15 cellular contexts compared by ENCODE assay signal in genomic region chr17:35171834-35172233, GRCh38. TPM values are rescaled to one million over a fixed set of nuclear protein-coding genes. Genes with fewer than 3 reads are reported as not detected.
DNase-seq lines count a peak whose midpoint lies in the region; ATAC-seq and TF ChIP-seq lines count a peak whose summit lies in the region.
"Had no signal": no experiment of that assay in that cellular context is flagged by ENCODE, and none has a peak within 500 bp of the region (broad histone marks: within the 10 kb centered on the region; RNA-seq: fewer than 3 reads in every experiment).

No MANE protein-coding gene starts in this region.

- peak overlapping the region; percentile 73 to 83 (median 80) for H3K4me3 Mint-ChIP-seq in CD4-positive, CD25-positive, alpha-beta regulatory T cell
- peak overlapping the region; percentile 20 for H3K4me3 Mint-ChIP-seq in activated CD8-positive, alpha-beta T cell treated with anti-CD3 and anti-CD28 coated beads for 36 hours
- H3K4me3 Mint-ChIP-seq in glutamatergic neuron (ENCODE audit: unreplicated experiment), result no peak overlapping the region

- peaks cover 8 to 56% (median 32%) of the 10 kb centered on the region in 4 donors for H3K4me1 Mint-ChIP-seq in CD4-positive, CD25-positive, alpha-beta regulatory T cell
- peaks cover 43% of the 10 kb centered on the region for H3K4me1 Mint-ChIP-seq in activated CD8-positive, alpha-beta T cell treated with anti-CD3 and anti-CD28 coated beads for 36 hours (ENCODE audit: low read depth)
- peaks cover under 1% of the 10 kb centered on the region for H3K4me1 Mint-ChIP-seq in glutamatergic neuron (ENCODE audit: low read depth, unreplicated experiment)

- H3K27me3 Mint-ChIP-seq in CD4-positive, CD25-positive, alpha-beta regulatory T cell, result no peaks in the 10 kb centered on the region
- H3K27me3 Mint-ChIP-seq in activated CD8-positive, alpha-beta T cell treated with anti-CD3 and anti-CD28 coated beads for 36 hours, result no peaks in the 10 kb centered on the region
- peaks cover 4% of the 10 kb centered on the region for H3K27me3 Mint-ChIP-seq in glutamatergic neuron (ENCODE audit: unreplicated experiment)

- TF ChIP-seq CTCF in activated CD8-positive, alpha-beta T cell treated with anti-CD3 and anti-CD28 coated beads for 36 hours (IDR thresholded peaks at IDR 0.05), result no peak
- TF ChIP-seq CTCF in fibroblast of the aortic adventitia (IDR thresholded peaks at IDR 0.05; ENCODE audit: insufficient read depth, low read length), result no peak
- no peak for TF ChIP-seq CTCF in glutamatergic neuron (IDR thresholded peaks at IDR 0.05; ENCODE audit: partially characterized antibody, unreplicated experiment)

- POLR2A ChIA-PET in activated CD8-positive, alpha-beta T cell treated with anti-CD3 and anti-CD28 coated beads for 36 hours (lab: Charles Lee), result interaction anchor here (0.7 to 1.9 kb wide), 4 partner anchors 16 to 205 kb away, joined by 3 to 6 read pairs (median 4); partner anchors contain the start of gene SLFN5

- H3K36me3 Mint-ChIP-seq in CD4-positive, CD25-positive, alpha-beta regulatory T cell, result no peaks in the 10 kb centered on the region
- H3K36me3 Mint-ChIP-seq in activated CD8-positive, alpha-beta T cell treated with anti-CD3 and anti-CD28 coated beads for 36 hours (ENCODE audit: low read depth), result no peaks in the 10 kb centered on the region
- H3K36me3 Mint-ChIP-seq in glutamatergic neuron (ENCODE audit: unreplicated experiment), result no peaks in the 10 kb centered on the region

- CTCF ChIA-PET in activated CD8-positive, alpha-beta T cell treated with anti-CD3 and anti-CD28 coated beads for 36 hours (lab: Charles Lee), result interaction anchor here (1.0 to 1.7 kb wide), 5 partner anchors 68 to 574 kb away, joined by 3 to 9 read pairs (median 4); partner anchors contain the start of gene SLFN5

- H3K4me1 ChIP-seq in CD4-positive, CD25-positive, alpha-beta regulatory T cell (ENCODE audit: control insufficient read depth, insufficient read depth, low read length, poor library complexity, severe bottlenecking), result peaks cover 25% of the 10 kb centered on the region

- peak; percentile 38 to 51 for ATAC-seq in CD4-positive, CD25-positive, alpha-beta regulatory T cell (ENCODE audit: low read depth in 2 of 2)
- peak; percentile 38 for ATAC-seq in activated CD8-positive, alpha-beta T cell treated with anti-CD3 and anti-CD28 coated beads for 36 hours
- ATAC-seq in HG03439 (IDR thresholded peaks at IDR 0.05; ENCODE audit: unreplicated experiment) (no peak), GM19455 (IDR thresholded peaks at IDR 0.05; ENCODE audit: unreplicated experiment) (no peak)

- H3K9me3 Mint-ChIP-seq in CD4-positive, CD25-positive, alpha-beta regulatory T cell, result peaks cover 0 to 3% (median 0%) of the 10 kb centered on the region in 7 donors
- H3K9me3 Mint-ChIP-seq in activated CD8-positive, alpha-beta T cell treated with anti-CD3 and anti-CD28 coated beads for 36 hours, result no peaks in the 10 kb centered on the region
- no peaks in the 10 kb centered on the region for H3K9me3 Mint-ChIP-seq in glutamatergic neuron (ENCODE audit: unreplicated experiment)
- H3K9me3 Mint-ChIP-seq: activated T-helper 2 cell treated with anti-CD3 and anti-CD28 coated beads, Interferon-gamma antibody, Interleukin-2, Interleukin-4, amounts not matched to agents 10 μg/mL and 5 μg/mL and 100 μg/mL, durations not matched to agents 14 hours and 24 hours and 36 hours had no signal

- peak overlapping the region; percentile 55 for H3K27ac ChIP-seq in CD4-positive, CD25-positive, alpha-beta regulatory T cell (ENCODE audit: insufficient read depth, low read length, poor library complexity, severe bottlenecking)

- H3K4me3 ChIP-seq in CD4-positive, CD25-positive, alpha-beta regulatory T cell (ENCODE audit: low read depth, low read length), result peak overlapping the region; percentile 82
- H3K4me3 ChIP-seq in fibroblast of the aortic adventitia (ENCODE audit: low read depth, low read length), result no peak overlapping the region

- H3K27ac Mint-ChIP-seq in CD4-positive, CD25-positive, alpha-beta regulatory T cell, result peak overlapping the region; percentile 86 to 96 (median 95)
- peak overlapping the region; percentile 79 for H3K27ac Mint-ChIP-seq in activated CD8-positive, alpha-beta T cell treated with anti-CD3 and anti-CD28 coated beads for 36 hours
- H3K27ac Mint-ChIP-seq in glutamatergic neuron (ENCODE audit: unreplicated experiment), result no peak overlapping the region
- H3K27ac Mint-ChIP-seq: activated T-helper 2 cell treated with anti-CD3 and anti-CD28 coated beads, Interferon-gamma antibody, Interleukin-2, Interleukin-4, amounts not matched to agents 10 μg/mL and 5 μg/mL and 100 μg/mL, durations not matched to agents 14 hours and 24 hours and 36 hours had no signal

- no peaks in the 10 kb centered on the region for H3K27me3 ChIP-seq in CD4-positive, CD25-positive, alpha-beta regulatory T cell (ENCODE audit: control insufficient read depth, insufficient read depth, low read length)

- DNase-seq in CD4-positive, CD25-positive, alpha-beta regulatory T cell, result peak; percentile 10 to 70 (median 65)
- peak; percentile 33 for DNase-seq in GM03348 (ENCODE audit: low spot score)
- no peak for DNase-seq in activated CD8-positive, alpha-beta T cell treated with anti-CD3 and anti-CD28 coated beads for 36 hours
- peak; percentile 41 for DNase-seq in fibroblast of the aortic adventitia (ENCODE audit: low read depth)
- no peak for DNase-seq in glutamatergic neuron
- DNase-seq: kidney, NCI-H1105, NCI-H510A treated with DMSO at 0.1 percent for 48 hours, right cardiac atrium, Right ventricle myocardium superior had no signal

- H3K36me3 ChIP-seq in CD4-positive, CD25-positive, alpha-beta regulatory T cell (ENCODE audit: control insufficient read depth, insufficient read depth, low read length), result no peaks in the 10 kb centered on the region

- intact Hi-C loops in activated CD8-positive, alpha-beta T cell treated with anti-CD3 and anti-CD28 coated beads for 36 hours (cut with micrococcal nuclease), result loop anchor here (2.0 to 10.0 kb wide), 3 partner anchors 70 to 573 kb away; partner anchors contain the start of gene SLFN5

- H3K9me3 ChIP-seq in CD4-positive, CD25-positive, alpha-beta regulatory T cell (ENCODE audit: control insufficient read depth in 2 of 2, low read length in 2 of 2), result no peaks in the 10 kb centered on the region

RNA-seq across cellular contexts. Expression of gene SLC35G3, which starts 22.4 kb away (rescaled TPM):
- total RNA-seq in CD4-positive, CD25-positive, alpha-beta regulatory T cell, result not detected
- under 1 TPM; 0.08 to 0.19 (median 0.13) TPM for polyA plus RNA-seq in CD4-positive, CD25-positive, alpha-beta regulatory T cell
- not detected for total RNA-seq in activated CD8-positive, alpha-beta T cell treated with anti-CD3 and anti-CD28 coated beads for 36 hours
- total RNA-seq in fibroblast of the aortic adventitia (ENCODE audit: low replicate concordance), result 0.49 TPM in 1 of 2 replicates, not detected in the other
- not detected for total RNA-seq in glutamatergic neuron (ENCODE audit: unreplicated experiment)
- total RNA-seq: activated T-helper 2 cell treated with anti-CD3 and anti-CD28 coated beads, Interferon-gamma antibody, Interleukin-2, Interleukin-4, amounts not matched to agents 10 μg/mL and 5 μg/mL and 100 μg/mL, durations not matched to agents 14 hours and 24 hours and 36 hours; kidney; myocyte; right cardiac atrium; Right ventricle myocardium superior; temporal lobe had no signal
- polyA plus RNA-seq: right cardiac atrium had no signal

RNA-seq across cellular contexts. Expression of gene UNC45B, which starts 24.2 kb away (rescaled TPM):
- total RNA-seq in CD4-positive, CD25-positive, alpha-beta regulatory T cell, result 0.44 TPM
- polyA plus RNA-seq in CD4-positive, CD25-positive, alpha-beta regulatory T cell, result under 1 TPM; 0.29 to 0.63 (median 0.43) TPM
- under 1 TPM in 1 of 2 experiments, not detected in 1; 0.11 TPM for total RNA-seq in activated CD8-positive, alpha-beta T cell treated with anti-CD3 and anti-CD28 coated beads for 36 hours
- not detected in 2 replicates for total RNA-seq in fibroblast of the aortic adventitia (ENCODE audit: low replicate concordance)
- 2.2 TPM for total RNA-seq in glutamatergic neuron (ENCODE audit: unreplicated experiment)
- total RNA-seq: activated T-helper 2 cell treated with anti-CD3 and anti-CD28 coated beads, Interferon-gamma antibody, Interleukin-2, Interleukin-4, amounts not matched to agents 10 μg/mL and 5 μg/mL and 100 μg/mL, durations not matched to agents 14 hours and 24 hours and 36 hours; temporal lobe had no signal

RNA-seq across cellular contexts. Expression of gene NLE1, which starts 29.7 kb away (rescaled TPM):
- 9.8 TPM for total RNA-seq in CD4-positive, CD25-positive, alpha-beta regulatory T cell
- 1 to 10 TPM; 3.1 to 5.3 (median 3.8) TPM for polyA plus RNA-seq in CD4-positive, CD25-positive, alpha-beta regulatory T cell
- total RNA-seq in activated CD8-positive, alpha-beta T cell treated with anti-CD3 and anti-CD28 coated beads for 36 hours, result 10 to 100 TPM; 49.1 to 49.8 TPM
- total RNA-seq in fibroblast of the aortic adventitia (ENCODE audit: low replicate concordance) (11.7 and 14.1 TPM in 2 replicates), glutamatergic neuron (ENCODE audit: unreplicated experiment) (9.1 TPM)

RNA-seq across cellular contexts. Expression of gene FNDC8, which starts 50.4 kb away (rescaled TPM):
- not detected for total RNA-seq in CD4-positive, CD25-positive, alpha-beta regulatory T cell
- not detected for polyA plus RNA-seq in CD4-positive, CD25-positive, alpha-beta regulatory T cell
- not detected for total RNA-seq in activated CD8-positive, alpha-beta T cell treated with anti-CD3 and anti-CD28 coated beads for 36 hours
- total RNA-seq in fibroblast of the aortic adventitia (ENCODE audit: low replicate concordance), result not detected in 2 replicates
- not detected for total RNA-seq in glutamatergic neuron (ENCODE audit: unreplicated experiment)
- total RNA-seq: activated T-helper 2 cell treated with anti-CD3 and anti-CD28 coated beads, Interferon-gamma antibody, Interleukin-2, Interleukin-4, amounts not matched to agents 10 μg/mL and 5 μg/mL and 100 μg/mL, durations not matched to agents 14 hours and 24 hours and 36 hours; kidney; myocyte; right cardiac atrium; Right ventricle myocardium superior; temporal lobe had no signal
- polyA plus RNA-seq: right cardiac atrium had no signal

RNA-seq across cellular contexts. Expression of gene RAD51D, which starts 52.2 kb away (rescaled TPM):
- 11.7 TPM for total RNA-seq in CD4-positive, CD25-positive, alpha-beta regulatory T cell
- 10 to 100 TPM in 2 of 4 donors, 1 to 10 TPM in 2; 7.0 to 11.5 (median 10.3) TPM for polyA plus RNA-seq in CD4-positive, CD25-positive, alpha-beta regulatory T cell
- total RNA-seq in activated CD8-positive, alpha-beta T cell treated with anti-CD3 and anti-CD28 coated beads for 36 hours, result 10 to 100 TPM; 32.4 to 36.2 TPM
- 4.7 and 14.8 TPM in 2 replicates for total RNA-seq in fibroblast of the aortic adventitia (ENCODE audit: low replicate concordance)
- 10.1 TPM for total RNA-seq in glutamatergic neuron (ENCODE audit: unreplicated experiment)

Comparison
In these comparisons a context has a peak if more than half of its experiments do, and no peak if none do; other contexts are left out.
1. ATAC-seq: peak in CD4-positive, CD25-positive, alpha-beta regulatory T cell (2 of 2) and activated CD8-positive, alpha-beta T cell treated with anti-CD3 and anti-CD28 coated beads for 36 hours (single experiment); none in HG03439 (single experiment) and GM19455 (single experiment).
2. DNase-seq: peak in CD4-positive, CD25-positive, alpha-beta regulatory T cell (3 of 3), GM03348 (single experiment) and fibroblast of the aortic adventitia (single experiment); none in activated CD8-positive, alpha-beta T cell treated with anti-CD3 and anti-CD28 coated beads for 36 hours (single experiment) and glutamatergic neuron (single experiment).